ENCODE assay signal across 6 cellular contexts in genomic region chr16:70135796-70136195, GRCh38. TPM values are rescaled to one million over a fixed set of nuclear protein-coding genes. Genes with fewer than 3 reads are reported as not detected.
"Had no signal": no experiment of that assay in that cellular context is flagged by ENCODE, and none has a peak within 500 bp of the region (broad histone marks: within the 10 kb centered on the region; RNA-seq: fewer than 3 reads in every experiment).

No MANE protein-coding gene starts in this region.

RNA-seq across cellular contexts. Expression of gene CLEC18C, which starts 37.8 kb away (rescaled TPM):
- total RNA-seq: OCI-LY7, Right ventricle myocardium inferior, Right ventricle myocardium superior, RPMI7951, SJSA1, SK-MEL-5 had no signal
